ENCODE assay signal across 8 cellular contexts in the genomic region with DNA sequence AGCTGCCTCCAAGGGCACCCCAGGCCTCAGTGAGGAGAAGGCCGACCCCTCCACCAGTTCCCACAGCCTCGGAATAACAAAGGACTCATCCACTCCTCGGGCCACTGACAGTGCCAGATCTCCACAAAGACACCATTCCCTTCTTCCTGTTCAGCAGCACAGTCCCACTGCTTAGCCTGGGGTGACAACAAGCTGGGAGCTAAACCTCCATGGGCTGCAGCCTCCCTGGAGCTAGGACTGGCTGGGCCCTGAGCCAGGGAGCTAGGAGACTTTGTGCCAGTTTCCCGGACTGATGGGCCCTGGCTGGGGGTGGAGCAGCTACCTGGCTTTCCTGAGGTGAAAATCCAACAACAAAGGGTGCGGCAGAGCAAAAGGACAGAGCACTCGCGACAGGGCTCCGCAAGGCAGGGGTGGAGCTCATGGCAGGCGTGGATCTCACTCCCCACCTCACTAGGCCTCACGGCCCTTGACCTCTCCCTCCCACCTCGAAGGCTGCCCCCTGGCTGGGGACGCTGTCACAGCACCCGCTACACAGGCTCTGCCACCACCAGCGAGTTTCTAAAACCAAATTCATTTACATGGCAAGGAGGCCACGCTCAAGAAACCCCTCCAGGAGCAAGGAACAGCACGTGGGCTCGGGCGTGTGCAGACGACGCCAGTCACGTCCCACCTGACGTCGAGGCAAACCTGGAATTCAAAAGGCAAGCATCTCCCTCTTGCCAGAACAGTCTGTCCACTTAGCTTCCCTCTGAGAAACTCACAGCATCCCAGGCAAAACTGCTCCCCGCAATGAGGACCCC. TPM values are rescaled to one million over a fixed set of nuclear protein-coding genes. Genes with fewer than 3 reads are reported as not detected.
DNase-seq lines count a peak whose midpoint lies in the region; ATAC-seq lines count a peak whose summit lies in the region.

No MANE protein-coding gene starts in this region.

- peaks cover 11% of the 10 kb centered on the region for H3K36me3 Mint-ChIP-seq in activated CD4-positive, alpha-beta T cell treated with anti-CD3 and anti-CD28 coated beads, Interleukin-2, amount 10 ng/mL, durations not matched to agents 24 days and 14 days (ENCODE audit: low read depth)

- H3K4me1 Mint-ChIP-seq in activated CD4-positive, alpha-beta T cell treated with anti-CD3 and anti-CD28 coated beads, Interleukin-2, amount 10 ng/mL, durations not matched to agents 24 days and 14 days = peaks cover 20% of the 10 kb centered on the region

- WGBS in neuronal stem cell (ENCODE audit: extremely low coverage in 2 of 2, insufficient read length in 2 of 2, insufficient replicate concordance in 1 of 2), 2 donors = no CpG with 5 or more reads among the region's 24 CpGs

- peak overlapping the region; percentile 60 for H3K23ac ChIP-seq in neuronal stem cell (ENCODE audit: low read depth, low read length, poor library complexity)

- peak overlapping the region; percentile 1 for H2AK5ac ChIP-seq in neuronal stem cell (ENCODE audit: low read depth, low read length)

- no peak overlapping the region for H2BK120ac ChIP-seq in neuronal stem cell (ENCODE audit: low read depth, low read length)

- H3K4me3 ChIP-seq in NT2/D1 (ENCODE audit: insufficient read length, low read depth) (no peak overlapping the region), duodenal mucosa (ENCODE audit: low read depth in 1 of 2, low read length in 2 of 2) (peak overlapping the region; percentile 60 to 69), neuronal stem cell (ENCODE audit: low read length in 2 of 2) (no peak overlapping the region)

- H3K36me3 ChIP-seq in NT2/D1 (ENCODE audit: insufficient read depth, insufficient read length, low read length) = peaks cover 9% of the 10 kb centered on the region
- H3K36me3 ChIP-seq in duodenal mucosa (ENCODE audit: control insufficient read depth in 1 of 2, insufficient read depth in 2 of 2, low read length in 2 of 2) = no peaks in the 10 kb centered on the region
- peaks cover 1 to 22% of the 10 kb centered on the region in 2 donors for H3K36me3 ChIP-seq in neuronal stem cell (replicated peaks in 1 of 2; ENCODE audit: control insufficient read depth in 2 of 2, insufficient read depth in 2 of 2, low read length in 2 of 2)

- no peak for ATAC-seq in GM18909 (IDR thresholded peaks at IDR 0.05; ENCODE audit: poor library complexity, unreplicated experiment)
- ATAC-seq in HG02852 (IDR thresholded peaks at IDR 0.05; ENCODE audit: unreplicated experiment) = no peak
- ATAC-seq in GM21576 (IDR thresholded peaks at IDR 0.05; ENCODE audit: unreplicated experiment) = no peak

- no peak overlapping the region for H4K8ac ChIP-seq in neuronal stem cell (ENCODE audit: low read depth, low read length)

- H3K9ac ChIP-seq in NT2/D1 (ENCODE audit: insufficient read length, low read depth) (peak overlapping the region; percentile 42), duodenal mucosa (ENCODE audit: low read depth in 1 of 2, low read length in 2 of 2) (peak overlapping the region; percentile 62 to 72), neuronal stem cell (ENCODE audit: low read depth, low read length, poor library complexity) (peak overlapping the region; percentile 47)

- peak overlapping the region; percentile 88 for H3K27ac Mint-ChIP-seq in activated CD4-positive, alpha-beta T cell treated with anti-CD3 and anti-CD28 coated beads, Interleukin-2, amount 10 ng/mL, durations not matched to agents 24 days and 14 days

- H3K18ac ChIP-seq in neuronal stem cell (ENCODE audit: low read length) = no peak overlapping the region

- H2BK5ac ChIP-seq in neuronal stem cell (ENCODE audit: low read length) = peak overlapping the region; percentile 39

- H3K4me2 ChIP-seq in neuronal stem cell (ENCODE audit: insufficient read depth, low read length, poor library complexity, severe bottlenecking) = no peak overlapping the region

- no peak overlapping the region for H2BK15ac ChIP-seq in neuronal stem cell (ENCODE audit: low read length)

- H3K27me3 ChIP-seq in NT2/D1 (ENCODE audit: insufficient read depth, insufficient read length) = no peaks in the 10 kb centered on the region
- no peaks in the 10 kb centered on the region for H3K27me3 ChIP-seq in duodenal mucosa (ENCODE audit: control insufficient read depth in 1 of 2, insufficient read depth in 2 of 2, low read length in 2 of 2)
- H3K27me3 ChIP-seq in neuronal stem cell (ENCODE audit: control insufficient read depth in 3 of 3, insufficient read depth in 3 of 3, low read depth in 1 of 3, low read length in 3 of 3) = no peaks in the 10 kb centered on the region

- no peaks in the 10 kb centered on the region for H3K27me3 Mint-ChIP-seq in activated CD4-positive, alpha-beta T cell treated with anti-CD3 and anti-CD28 coated beads, Interleukin-2, amount 10 ng/mL, durations not matched to agents 24 days and 14 days

- H3K4me3 Mint-ChIP-seq in activated CD4-positive, alpha-beta T cell treated with anti-CD3 and anti-CD28 coated beads, Interleukin-2, amount 10 ng/mL, durations not matched to agents 24 days and 14 days = peak overlapping the region; percentile 77

- peak overlapping the region; percentile 89 for H3K14ac ChIP-seq in neuronal stem cell (ENCODE audit: low read length)

- H3K9me3 Mint-ChIP-seq in activated CD4-positive, alpha-beta T cell treated with anti-CD3 and anti-CD28 coated beads, Interleukin-2, amount 10 ng/mL, durations not matched to agents 24 days and 14 days = no peaks in the 10 kb centered on the region

- H3K4me1 ChIP-seq in NT2/D1 (ENCODE audit: insufficient read depth, insufficient read length) (peaks cover 13% of the 10 kb centered on the region), duodenal mucosa (ENCODE audit: control insufficient read depth in 1 of 2, insufficient read depth in 2 of 2, low read length in 2 of 2) (peaks cover 24 to 39% of the 10 kb centered on the region in 2 donors), neuronal stem cell (ENCODE audit: control insufficient read depth in 2 of 2, insufficient read depth in 1 of 2, low read depth in 1 of 2, low read length in 2 of 2) (peaks cover 0 to 6% of the 10 kb centered on the region in 2 donors)

- no peak overlapping the region for H2BK12ac ChIP-seq in neuronal stem cell (ENCODE audit: low read length)

- peaks cover 12% of the 10 kb centered on the region for H3K79me1 ChIP-seq in neuronal stem cell (ENCODE audit: low read depth, low read length)

- no peak overlapping the region for H4K91ac ChIP-seq in neuronal stem cell (ENCODE audit: low read depth, low read length, poor library complexity)

- intact Hi-C loops in activated CD4-positive, alpha-beta T cell treated with anti-CD3 and anti-CD28 coated beads, Interleukin-2, amount 10 ng/mL, durations not matched to agents 24 days and 14 days (cut with micrococcal nuclease) = no loop called here

- H3K27ac ChIP-seq in duodenal mucosa (ENCODE audit: low read depth, low read length) (peak overlapping the region; percentile 87), neuronal stem cell (replicated peaks; ENCODE audit: low read length) (no peak overlapping the region)

- DNase-seq in activated CD4-positive, alpha-beta T cell treated with anti-CD3 and anti-CD28 coated beads, Interleukin-2, amount 10 ng/mL, durations not matched to agents 24 days and 14 days = peak; percentile 86
- no peak for DNase-seq in activated CD4-positive, alpha-beta T cell treated with anti-CD3 and anti-CD28 coated beads for 4 hours
- DNase-seq in NT2/D1 (ENCODE audit: low read depth, low spot score) (no peak), neuronal stem cell (ENCODE audit: low spot score) (no peak)

- no peak overlapping the region for H2AFZ ChIP-seq in neuronal stem cell (ENCODE audit: low read length)

- no peak overlapping the region for H3K4ac ChIP-seq in neuronal stem cell (ENCODE audit: low read length)

- H3K9me3 ChIP-seq in NT2/D1 (ENCODE audit: insufficient read depth, low read length) = no peaks in the 10 kb centered on the region
- H3K9me3 ChIP-seq in duodenal mucosa (ENCODE audit: control insufficient read depth in 1 of 2, low read length in 2 of 2) = no peaks in the 10 kb centered on the region
- H3K9me3 ChIP-seq in neuronal stem cell (replicated peaks in 1 of 2; ENCODE audit: control insufficient read depth in 2 of 2, insufficient read depth in 1 of 2, low read depth in 1 of 2, low read length in 2 of 2) = no peaks in the 10 kb centered on the region

RNA-seq across cellular contexts. Expression of gene SLC35E2B, which starts 13.8 kb away (rescaled TPM):
- 40.3 and 41.5 TPM in 2 replicates for total RNA-seq in activated CD4-positive, alpha-beta T cell treated with anti-CD3 and anti-CD28 coated beads, Interleukin-2, amount 10 ng/mL, durations not matched to agents 24 days and 14 days
- polyA plus RNA-seq in neuronal stem cell (2013, experiment 1 of 2) = 35.7 TPM
- polyA plus RNA-seq in neuronal stem cell (2013, experiment 2 of 2) = 36.2 TPM

RNA-seq across cellular contexts. Expression of gene CDK11B, which starts 20.0 kb away (rescaled TPM):
- total RNA-seq in activated CD4-positive, alpha-beta T cell treated with anti-CD3 and anti-CD28 coated beads, Interleukin-2, amount 10 ng/mL, durations not matched to agents 24 days and 14 days = 38.0 and 40.4 TPM in 2 replicates
- polyA plus RNA-seq in neuronal stem cell (2013, experiment 1 of 2) = 40.1 TPM
- 41.3 TPM for polyA plus RNA-seq in neuronal stem cell (2013, experiment 2 of 2)

RNA-seq across cellular contexts. Expression of gene CDK11A, which starts 45.4 kb away (rescaled TPM):
- 68.3 and 70.4 TPM in 2 replicates for total RNA-seq in activated CD4-positive, alpha-beta T cell treated with anti-CD3 and anti-CD28 coated beads, Interleukin-2, amount 10 ng/mL, durations not matched to agents 24 days and 14 days
- 23.9 TPM for polyA plus RNA-seq in neuronal stem cell (2013, experiment 1 of 2)
- 23.6 TPM for polyA plus RNA-seq in neuronal stem cell (2013, experiment 2 of 2)

RNA-seq across cellular contexts. Expression of gene MMP23B, which starts 46.8 kb away (rescaled TPM):
- 1.2 and 1.5 TPM in 2 replicates for total RNA-seq in activated CD4-positive, alpha-beta T cell treated with anti-CD3 and anti-CD28 coated beads, Interleukin-2, amount 10 ng/mL, durations not matched to agents 24 days and 14 days
- 11.0 TPM for polyA plus RNA-seq in neuronal stem cell (2013, experiment 1 of 2)
- polyA plus RNA-seq in neuronal stem cell (2013, experiment 2 of 2) = 10.6 TPM

Comparison
In these comparisons a context has a peak if more than half of its experiments do, and no peak if none do; other contexts are left out.
1. H3K4me3 ChIP-seq: peak in duodenal mucosa (2 of 2); none in NT2/D1 (single experiment) and neuronal stem cell (0 of 2).
2. Peak in every context shown above with its lines, with median percentiles within 50 percentile points of each other: H3K9ac ChIP-seq.